Comparison of ENCODE assay signal across 13 cellular contexts in the genomic region with DNA sequence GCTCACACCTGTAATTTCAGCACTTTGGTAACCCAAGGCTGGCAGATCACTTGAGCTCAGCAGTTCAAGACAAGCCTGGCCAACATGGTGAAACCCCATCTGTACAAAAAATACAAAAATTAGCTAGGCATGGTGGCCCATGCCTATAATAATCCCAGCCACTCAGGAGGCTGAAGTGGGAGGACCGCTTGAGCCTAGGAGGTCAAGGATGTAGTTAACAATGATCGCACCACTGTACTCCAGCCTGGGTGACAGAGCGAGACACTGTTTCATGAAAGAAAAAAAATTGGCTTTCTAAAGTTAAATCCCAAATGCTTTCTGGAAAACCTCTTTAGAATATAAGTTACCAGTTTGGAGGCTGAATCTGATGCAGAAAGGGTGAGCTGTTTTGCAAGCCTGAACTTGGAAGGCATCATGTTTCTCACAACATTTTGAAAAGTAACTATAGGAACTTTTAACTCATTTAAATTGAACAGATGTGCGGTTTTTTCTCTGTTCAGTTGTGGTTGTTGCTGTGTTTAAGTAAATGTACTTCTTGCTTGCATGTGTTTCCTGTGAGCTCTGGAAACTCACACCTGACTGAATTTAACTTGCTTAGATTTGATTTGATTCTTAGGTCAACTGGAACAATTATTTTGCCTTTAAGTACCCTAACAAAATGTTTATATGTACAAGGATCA. TPM values are rescaled to one million over a fixed set of nuclear protein-coding genes. Genes with fewer than 3 reads are reported as not detected.
DNase-seq lines count a peak whose midpoint lies in the region; ATAC-seq and TF ChIP-seq lines count a peak whose summit lies in the region.
"Had no signal": no experiment of that assay in that cellular context is flagged by ENCODE, and none has a peak within 500 bp of the region (broad histone marks: within the 10 kb centered on the region; RNA-seq: fewer than 3 reads in every experiment).

No MANE protein-coding gene starts in this region.

- H3K4me1 Mint-ChIP-seq in GM23338, result no peaks in the 10 kb centered on the region; the same call in 2 of the 3 replicates

- no peaks in the 10 kb centered on the region for H3K9me3 ChIP-seq in mucosa of descending colon
- H3K9me3 ChIP-seq: SJSA1 had no signal

- no peaks in the 10 kb centered on the region for H3K79me2 ChIP-seq in GM23338 (replicated peaks; ENCODE audit: insufficient read depth)

- TF ChIP-seq CTCF in mucosa of descending colon (IDR thresholded peaks at IDR 0.05) (no peak), GM23338 (conservative IDR thresholded peaks at IDR 0.05; ENCODE audit: low read depth in 2 of 2) (no peak)

- no peak overlapping the region for H3K4me3 Mint-ChIP-seq in GM23338
- H3K4me3 Mint-ChIP-seq: HFFc6, nephron progenitor cell had no signal

- no peaks in the 10 kb centered on the region for H3K27me3 ChIP-seq in GM23338 (ENCODE audit: insufficient read depth)
- H3K27me3 ChIP-seq: SJSA1 had no signal

- H3K27ac ChIP-seq in GM23338 (ENCODE audit: low read depth), result no peak overlapping the region
- H3K27ac ChIP-seq: SJSA1 had no signal

- no peak for DNase-seq in activated CD4-positive, CD25-positive, alpha-beta regulatory T cell (lab: John Stamatoyannopoulos, UW)
- DNase-seq in KBM-7, result peak; percentile 34
- DNase-seq in mucosa of descending colon, result no peak
- no peak for DNase-seq in GM23338 (ENCODE audit: low spot score)
- no peak for DNase-seq in NCI-H2107 treated with DMSO at 0.1 percent for 48 hours (lab: John Stamatoyannopoulos, UW; ENCODE audit: unreplicated experiment)
- no peak for DNase-seq in NCI-H226
- DNase-seq: HFFc6, NCI-H1105 treated with DMSO at 0.1 percent for 48 hours, nephron progenitor cell, trophoblast cell had no signal

- H3K4me2 ChIP-seq in GM23338, result no peak overlapping the region

- peak; percentile 34 to 49 for ATAC-seq in activated CD4-positive, CD25-positive, alpha-beta regulatory T cell treated with anti-CD3 and anti-CD28 coated beads, Interleukin-2, amount 50 U/mL, for 24 hours
- ATAC-seq in GM21737 (IDR thresholded peaks at IDR 0.05; ENCODE audit: unreplicated experiment), result peak; percentile 58
- ATAC-seq in mucosa of descending colon, result peak; percentile 49
- no peak for ATAC-seq in GM23338

- H3K27ac Mint-ChIP-seq in GM23338, result no peak overlapping the region
- H3K27ac Mint-ChIP-seq: HFFc6, nephron progenitor cell had no signal

- no peak overlapping the region for H3K4me3 ChIP-seq in mucosa of descending colon
- no peak overlapping the region for H3K4me3 ChIP-seq in GM23338
- H3K4me3 ChIP-seq: SJSA1 had no signal

- no peaks in the 10 kb centered on the region for H3K9me2 ChIP-seq in GM23338 (ENCODE audit: insufficient read depth)

- no peak overlapping the region for H2AFZ ChIP-seq in GM23338

- no peaks in the 10 kb centered on the region for H3K36me3 Mint-ChIP-seq in GM23338 (ENCODE audit: low read depth)

- H3K27me3 Mint-ChIP-seq in GM23338 (ENCODE audit: insufficient read depth, low read depth, poor library complexity), result peaks cover 1% of the 10 kb centered on the region

- H3K4me1 ChIP-seq in mucosa of descending colon (ENCODE audit: low read depth), result no peaks in the 10 kb centered on the region
- no peaks in the 10 kb centered on the region for H3K4me1 ChIP-seq in GM23338 (ENCODE audit: insufficient read depth)

- H3K36me3 ChIP-seq in mucosa of descending colon (ENCODE audit: low read depth) (no peaks in the 10 kb centered on the region), GM23338 (ENCODE audit: insufficient read depth) (no peaks in the 10 kb centered on the region)
- H3K36me3 ChIP-seq: SJSA1 had no signal

- no peaks in the 10 kb centered on the region for H4K20me1 ChIP-seq in GM23338 (replicated peaks; ENCODE audit: insufficient read depth)

- H3F3A ChIP-seq in GM23338 (replicated peaks; ENCODE audit: low read depth), result no peaks in the 10 kb centered on the region

- in situ Hi-C loops in KBM-7 (cut with MboI; ENCODE audit: low pct_unique_long_range_greater_than_20kb, low sequenced_read_pairs), result no loop called here

- intact Hi-C loops in mucosa of descending colon (cut with DNase I, micrococcal nuclease), result no loop called here

- H3K9me3 Mint-ChIP-seq in GM23338, result no peaks in the 10 kb centered on the region
- H3K9me3 Mint-ChIP-seq: HFFc6, nephron progenitor cell had no signal

TF ChIP-seq in GM23338, 12 proteins besides CTCF, POLR2A, EP300 and RAD21 (continues in another document):
- TF ChIP-seq POLR2AphosphoS5 (IDR thresholded peaks at IDR 0.05; ENCODE audit: low read depth) (no peak), STAT1 (IDR thresholded peaks at IDR 0.05; ENCODE audit: unreplicated experiment) (no peak), JUNB (IDR thresholded peaks at IDR 0.05; ENCODE audit: unreplicated experiment) (no peak), EZH2 (IDR thresholded peaks at IDR 0.05; ENCODE audit: low read depth, unreplicated experiment) (no peak), EZH2phosphoT487 (IDR thresholded peaks at IDR 0.05; ENCODE audit: unreplicated experiment) (no peak)
- TF ChIP-seq, protein P1, sequence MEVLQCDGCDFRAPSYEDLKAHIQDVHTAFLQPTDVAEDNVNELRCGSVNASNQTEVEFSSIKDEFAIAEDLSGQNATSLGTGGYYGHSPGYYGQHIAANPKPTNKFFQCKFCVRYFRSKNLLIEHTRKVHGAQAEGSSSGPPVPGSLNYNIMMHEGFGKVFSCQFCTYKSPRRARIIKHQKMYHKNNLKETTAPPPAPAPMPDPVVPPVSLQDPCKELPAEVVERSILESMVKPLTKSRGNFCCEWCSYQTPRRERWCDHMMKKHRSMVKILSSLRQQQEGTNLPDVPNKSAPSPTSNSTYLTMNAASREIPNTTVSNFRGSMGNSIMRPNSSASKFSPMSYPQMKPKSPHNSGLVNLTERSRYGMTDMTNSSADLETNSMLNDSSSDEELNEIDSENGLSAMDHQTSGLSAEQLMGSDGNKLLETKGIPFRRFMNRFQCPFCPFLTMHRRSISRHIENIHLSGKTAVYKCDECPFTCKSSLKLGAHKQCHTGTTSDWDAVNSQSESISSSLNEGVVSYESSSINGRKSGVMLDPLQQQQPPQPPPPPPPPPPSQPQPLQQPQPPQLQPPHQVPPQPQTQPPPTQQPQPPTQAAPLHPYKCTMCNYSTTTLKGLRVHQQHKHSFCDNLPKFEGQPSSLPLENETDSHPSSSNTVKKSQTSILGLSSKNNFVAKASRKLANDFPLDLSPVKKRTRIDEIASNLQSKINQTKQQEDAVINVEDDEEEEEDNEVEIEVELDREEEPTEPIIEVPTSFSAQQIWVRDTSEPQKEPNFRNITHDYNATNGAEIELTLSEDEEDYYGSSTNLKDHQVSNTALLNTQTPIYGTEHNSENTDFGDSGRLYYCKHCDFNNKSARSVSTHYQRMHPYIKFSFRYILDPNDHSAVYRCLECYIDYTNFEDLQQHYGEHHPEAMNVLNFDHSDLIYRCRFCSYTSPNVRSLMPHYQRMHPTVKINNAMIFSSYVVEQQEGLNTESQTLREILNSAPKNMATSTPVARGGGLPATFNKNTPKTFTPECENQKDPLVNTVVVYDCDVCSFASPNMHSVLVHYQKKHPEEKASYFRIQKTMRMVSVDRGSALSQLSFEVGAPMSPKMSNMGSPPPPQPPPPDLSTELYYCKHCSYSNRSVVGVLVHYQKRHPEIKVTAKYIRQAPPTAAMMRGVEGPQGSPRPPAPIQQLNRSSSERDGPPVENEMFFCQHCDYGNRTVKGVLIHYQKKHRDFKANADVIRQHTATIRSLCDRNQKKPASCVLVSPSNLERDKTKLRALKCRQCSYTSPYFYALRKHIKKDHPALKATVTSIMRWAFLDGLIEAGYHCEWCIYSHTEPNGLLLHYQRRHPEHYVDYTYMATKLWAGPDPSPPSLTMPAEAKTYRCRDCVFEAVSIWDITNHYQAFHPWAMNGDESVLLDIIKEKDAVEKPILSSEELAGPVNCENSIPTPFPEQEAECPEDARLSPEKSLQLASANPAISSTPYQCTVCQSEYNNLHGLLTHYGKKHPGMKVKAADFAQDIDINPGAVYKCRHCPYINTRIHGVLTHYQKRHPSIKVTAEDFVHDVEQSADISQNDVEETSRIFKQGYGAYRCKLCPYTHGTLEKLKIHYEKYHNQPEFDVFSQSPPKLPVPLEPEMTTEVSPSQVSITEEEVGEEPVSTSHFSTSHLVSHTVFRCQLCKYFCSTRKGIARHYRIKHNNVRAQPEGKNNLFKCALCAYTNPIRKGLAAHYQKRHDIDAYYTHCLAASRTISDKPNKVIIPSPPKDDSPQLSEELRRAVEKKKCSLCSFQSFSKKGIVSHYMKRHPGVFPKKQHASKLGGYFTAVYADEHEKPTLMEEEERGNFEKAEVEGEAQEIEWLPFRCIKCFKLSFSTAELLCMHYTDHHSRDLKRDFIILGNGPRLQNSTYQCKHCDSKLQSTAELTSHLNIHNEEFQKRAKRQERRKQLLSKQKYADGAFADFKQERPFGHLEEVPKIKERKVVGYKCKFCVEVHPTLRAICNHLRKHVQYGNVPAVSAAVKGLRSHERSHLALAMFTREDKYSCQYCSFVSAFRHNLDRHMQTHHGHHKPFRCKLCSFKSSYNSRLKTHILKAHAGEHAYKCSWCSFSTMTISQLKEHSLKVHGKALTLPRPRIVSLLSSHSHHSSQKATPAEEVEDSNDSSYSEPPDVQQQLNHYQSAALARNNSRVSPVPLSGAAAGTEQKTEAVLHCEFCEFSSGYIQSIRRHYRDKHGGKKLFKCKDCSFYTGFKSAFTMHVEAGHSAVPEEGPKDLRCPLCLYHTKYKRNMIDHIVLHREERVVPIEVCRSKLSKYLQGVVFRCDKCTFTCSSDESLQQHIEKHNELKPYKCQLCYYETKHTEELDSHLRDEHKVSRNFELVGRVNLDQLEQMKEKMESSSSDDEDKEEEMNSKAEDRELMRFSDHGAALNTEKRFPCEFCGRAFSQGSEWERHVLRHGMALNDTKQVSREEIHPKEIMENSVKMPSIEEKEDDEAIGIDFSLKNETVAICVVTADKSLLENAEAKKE (CRISPR knock-in tag; IDR thresholded peaks at IDR 0.05), result no peak

RNA-seq across cellular contexts. Expression of a gene that starts 39.8 kb away (rescaled TPM):
- total RNA-seq in mucosa of descending colon, result 1 to 10 TPM; 5.9 to 9.8 (median 6.7) TPM
- total RNA-seq in GM23338 (2014; rRNA removed; shearing (Covaris generic)), result 32.2 and 35.0 TPM in 2 replicates
- 11.1 TPM in 2 replicates for polyA plus RNA-seq in GM23338 (2016; fragmentation: Nextera tagmentation; extraction: Ambion mirVana)
